14 cellular contexts compared by ENCODE assay signal in the genomic region with DNA sequence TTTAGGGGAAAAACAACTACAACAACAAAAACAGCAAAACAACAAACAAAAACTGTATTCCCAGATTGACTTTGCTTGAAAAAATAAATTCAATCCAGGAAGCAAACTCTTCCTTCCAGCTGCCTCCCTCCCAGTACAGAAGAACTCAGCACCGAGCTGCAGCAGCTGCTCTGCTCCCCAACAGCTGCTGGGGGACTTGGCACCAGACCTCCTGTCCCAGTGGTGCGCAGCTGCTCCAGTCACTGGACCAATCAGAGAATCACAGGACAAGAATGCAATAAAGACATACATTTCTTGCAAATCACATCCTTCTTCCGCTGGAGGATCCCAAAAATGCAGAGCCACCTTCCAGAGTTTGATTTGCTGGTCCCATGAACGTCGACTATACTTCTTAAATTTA.
"Had no signal": no experiment of that assay in that cellular context is flagged by ENCODE, and none has a peak within 500 bp of the region (broad histone marks: within the 10 kb centered on the region; RNA-seq: fewer than 3 reads in every experiment).

No MANE protein-coding gene starts in this region.

- H3K27ac ChIP-seq: adrenal gland, colonic mucosa, psoas muscle, stomach had no signal

- H3K4me1 ChIP-seq: adrenal gland, colonic mucosa had no signal

- H3K4me3 Mint-ChIP-seq: activated CD8-positive, alpha-beta T cell treated with anti-CD3 and anti-CD28 coated beads for 36 hours; activated naive CD4-positive, alpha-beta T cell treated with anti-CD3 and anti-CD28 coated beads for 36 hours; activated T-helper 17 cell treated with anti-CD3 and anti-CD28 coated beads, Interleukin-2, amount 50 U/mL, for 72 hours; naive thymus-derived CD8-positive, alpha-beta T cell had no signal

- H3K27ac Mint-ChIP-seq: activated CD8-positive, alpha-beta T cell treated with anti-CD3 and anti-CD28 coated beads for 36 hours; activated naive CD4-positive, alpha-beta T cell treated with anti-CD3 and anti-CD28 coated beads for 36 hours; activated T-helper 17 cell treated with anti-CD3 and anti-CD28 coated beads, Interleukin-2, amount 50 U/mL, for 72 hours had no signal

- H3K9me3 Mint-ChIP-seq: activated CD8-positive, alpha-beta T cell treated with anti-CD3 and anti-CD28 coated beads for 36 hours; activated naive CD4-positive, alpha-beta T cell treated with anti-CD3 and anti-CD28 coated beads for 36 hours; activated T-helper 17 cell treated with anti-CD3 and anti-CD28 coated beads, Interleukin-2, amount 50 U/mL, for 72 hours; naive thymus-derived CD8-positive, alpha-beta T cell had no signal

- ATAC-seq: activated CD8-positive, alpha-beta T cell treated with anti-CD3 and anti-CD28 coated beads for 36 hours; activated T-helper 17 cell treated with anti-CD3 and anti-CD28 coated beads, Interleukin-2, amount 50 U/mL, for 72 hours; naive thymus-derived CD8-positive, alpha-beta T cell; psoas muscle had no signal

- H3K4me1 Mint-ChIP-seq: activated T-helper 17 cell treated with anti-CD3 and anti-CD28 coated beads, Interleukin-2, amount 50 U/mL, for 72 hours had no signal

- H3K9me3 ChIP-seq: adrenal gland, colonic mucosa, psoas muscle, stomach had no signal

- H3K4me3 ChIP-seq: adrenal gland, colonic mucosa, psoas muscle, stomach had no signal

- H3K27me3 ChIP-seq: adrenal gland, colonic mucosa, stomach had no signal

- DNase-seq: activated CD4-positive, CD25-positive, alpha-beta regulatory T cell treated with anti-CD3 and anti-CD28 coated beads, Interleukin-2, amount 50 U/mL, for 72 hours; activated CD8-positive, alpha-beta memory T cell treated with anti-CD3 and anti-CD28 coated beads, Interleukin-2, amount 50 U/mL, for 48 hours; activated CD8-positive, alpha-beta T cell treated with anti-CD3 and anti-CD28 coated beads for 36 hours; activated naive CD4-positive, alpha-beta T cell treated with anti-CD3 and anti-CD28 coated beads for 36 hours; adrenal gland; colonic mucosa; effector CD8-positive, alpha-beta T cell; hippocampal formation; naive thymus-derived CD8-positive, alpha-beta T cell; psoas muscle; stimulated activated CD4-positive, alpha-beta T cell treated with anti-CD3 and anti-CD28 coated beads, Interleukin-15, amount 100 ng/mL, for 24 hours; stimulated activated CD4-positive, alpha-beta T cell treated with anti-CD3 and anti-CD28 coated beads, Interleukin-4, amount 100 ng/mL, for 4 hours; stomach had no signal

- H3K27me3 Mint-ChIP-seq: activated CD8-positive, alpha-beta T cell treated with anti-CD3 and anti-CD28 coated beads for 36 hours; activated T-helper 17 cell treated with anti-CD3 and anti-CD28 coated beads, Interleukin-2, amount 50 U/mL, for 72 hours; naive thymus-derived CD8-positive, alpha-beta T cell had no signal
